In the genomic region with DNA sequence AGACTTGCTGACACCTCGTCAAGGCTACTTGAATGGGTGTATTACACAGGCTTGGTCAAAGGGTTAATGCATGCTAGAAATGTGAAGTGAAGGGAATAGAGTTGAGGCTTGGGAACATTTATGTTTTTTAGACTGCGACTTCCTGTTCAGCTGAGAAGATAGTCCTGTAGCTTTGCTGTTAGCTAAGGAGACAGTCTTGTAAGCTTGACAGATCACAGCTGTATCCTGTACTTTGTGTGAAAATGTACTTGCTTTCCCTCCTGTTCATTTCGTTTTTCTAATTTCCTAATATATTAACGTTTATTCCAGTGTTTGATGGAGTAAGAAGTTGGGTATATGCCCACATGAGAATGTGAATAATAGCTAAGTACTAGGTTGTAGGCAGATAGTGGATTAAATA, we compare ENCODE assay signal across 9 cellular contexts. TPM values are rescaled to one million over a fixed set of nuclear protein-coding genes. Genes with fewer than 3 reads are reported as not detected.
DNase-seq lines count a peak whose midpoint lies in the region; ATAC-seq, FAIRE-seq and TF ChIP-seq lines count a peak whose summit lies in the region.
"Had no signal": no experiment of that assay in that cellular context is flagged by ENCODE, and none has a peak within 500 bp of the region (broad histone marks: within the 10 kb centered on the region; RNA-seq: fewer than 3 reads in every experiment).

No MANE protein-coding gene starts in this region.

- H3K4me3 ChIP-seq in right atrium auricular region: no peak overlapping the region
- H3K4me3 ChIP-seq in fibroblast of villous mesenchyme (ENCODE audit: low read depth, low read length): no peak overlapping the region
- H3K4me3 ChIP-seq in small intestine (ENCODE audit: low read depth in 1 of 2, low read length in 2 of 2): no peak overlapping the region

- intact Hi-C loops in Right ventricle myocardium superior (cut with DNase I): loop anchor here (10.0 kb wide), 1 partner anchor 45 kb away; no protein-coding TSS in a partner anchor

- WGBS in small intestine, 3 donors: 30 to 59% (median 53%) methylated on average over 4 of the region's 4 CpGs

- ATAC-seq in Right ventricle myocardium superior (ENCODE audit: poor library complexity) (peak; percentile 59), GM21786 (IDR thresholded peaks at IDR 0.05; ENCODE audit: unreplicated experiment) (no peak)

- DNase-seq in Right ventricle myocardium superior (no peak), right atrium auricular region (ENCODE audit: low spot score) (no peak), NAMALWA (ENCODE audit: low spot score) (peak; percentile 64), fibroblast of villous mesenchyme (ENCODE audit: low read depth) (peak; percentile 75), small intestine (no peak), GOT3 (lab: John Stamatoyannopoulos, UW) (no peak)
- no peak for DNase-seq in activated CD8-positive, alpha-beta memory T cell treated with anti-CD3 and anti-CD28 coated beads, Interleukin-2, amount 50 U/mL, for 4 hours
- DNase-seq: caudate nucleus had no signal

- H3K27me3 ChIP-seq in right atrium auricular region (no peaks in the 10 kb centered on the region), small intestine (ENCODE audit: control insufficient read depth in 2 of 2, insufficient read depth in 2 of 2, low read length in 2 of 2) (no peaks in the 10 kb centered on the region)

- TF ChIP-seq CTCF in right atrium auricular region (IDR thresholded peaks at IDR 0.05) (no peak), fibroblast of villous mesenchyme (IDR thresholded peaks at IDR 0.05; ENCODE audit: insufficient read depth, low read depth, low read length) (no peak)

- FAIRE-seq in small intestine (lab: Jason Lieb, UNC): no peak

- no peaks in the 10 kb centered on the region for H3K36me3 ChIP-seq in right atrium auricular region
- H3K36me3 ChIP-seq in small intestine (ENCODE audit: control insufficient read depth in 2 of 2, insufficient read depth in 2 of 2, low read length in 2 of 2): no peaks in the 10 kb centered on the region

- H3K27ac ChIP-seq in right atrium auricular region: peak overlapping the region in 1 of 2 donors; percentile 9
- H3K27ac ChIP-seq in small intestine (ENCODE audit: low read depth in 1 of 2, low read length in 1 of 2): peak overlapping the region in 1 of 2 donors; percentile 57

- H3K4me1 ChIP-seq in right atrium auricular region: peaks cover 0 to 58% of the 10 kb centered on the region in 2 donors
- H3K4me1 ChIP-seq in small intestine (ENCODE audit: control insufficient read depth in 2 of 2, insufficient read depth in 1 of 2, low read depth in 1 of 2, low read length in 1 of 2): peaks cover 2% of the 10 kb centered on the region in 2 donors

- H3K9me3 ChIP-seq in right atrium auricular region (no peaks in the 10 kb centered on the region), small intestine (ENCODE audit: control insufficient read depth, low read depth) (no peaks in the 10 kb centered on the region)

RNA-seq across cellular contexts. Expression of a gene that starts 52.2 kb away (rescaled TPM):
- total RNA-seq in Right ventricle myocardium superior (115 TPM), right atrium auricular region (100 to 1,000 TPM; 158 to 377 TPM), fibroblast of villous mesenchyme (68.3 and 97.6 TPM in 2 replicates)
- 100 to 1,000 TPM in 1 of 3 donors, 10 to 100 TPM in 2; 63.7 to 123 (median 74.8) TPM for polyA plus RNA-seq in small intestine

Comparison
In these comparisons a context has a peak if more than half of its experiments do, and no peak if none do; other contexts are left out.
1. DNase-seq: peak in NAMALWA (single experiment) and fibroblast of villous mesenchyme (single experiment); none in Right ventricle myocardium superior (single experiment), right atrium auricular region (single experiment), small intestine (single experiment), GOT3 (single experiment) and activated CD8-positive, alpha-beta memory T cell treated with anti-CD3 and anti-CD28 coated beads, Interleukin-2, amount 50 U/mL, for 4 hours (single experiment).